Comparison of ENCODE assay signal across 1 cellular context in the genomic region with DNA sequence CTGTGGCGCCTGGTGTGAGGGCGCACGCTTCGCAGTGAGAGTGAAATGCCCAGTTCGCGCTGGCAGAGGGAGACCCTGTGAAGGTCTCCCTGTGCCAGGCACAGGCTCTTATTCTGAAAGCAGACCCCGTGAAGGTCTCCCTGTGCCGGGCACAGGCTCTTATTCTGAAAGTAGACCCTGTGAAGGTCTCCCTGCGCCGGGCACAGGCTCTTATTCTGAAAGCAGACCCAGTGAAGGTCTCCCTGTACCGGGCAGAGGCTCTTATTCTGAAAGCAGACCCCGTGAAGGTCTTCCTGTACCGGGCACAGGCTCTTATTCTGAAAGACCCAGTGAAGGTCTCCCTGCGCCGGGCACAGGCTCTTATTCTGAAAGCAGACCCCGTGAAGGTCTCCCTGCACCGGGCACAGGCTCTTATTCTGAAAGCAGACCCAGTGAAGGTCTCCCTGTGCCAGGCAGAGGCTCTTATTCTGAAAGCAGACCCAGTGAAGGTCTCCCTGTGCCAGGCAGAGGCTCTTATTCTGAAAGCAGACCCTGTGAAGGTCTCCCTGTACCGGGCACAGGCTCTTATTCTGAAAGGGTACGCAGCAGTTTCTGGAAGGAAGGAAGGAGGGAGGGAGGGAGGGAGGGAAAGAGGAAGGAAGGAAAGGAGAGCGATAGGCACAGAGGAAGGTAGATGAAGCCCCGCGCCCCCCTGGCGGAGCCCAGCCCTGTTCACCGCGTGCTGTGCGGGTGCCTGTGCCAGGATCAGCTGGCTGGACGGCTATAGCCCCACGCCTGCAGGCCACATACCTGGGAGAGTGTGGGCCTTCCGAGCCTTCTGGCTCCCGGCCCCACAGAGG.
TF ChIP-seq lines count a peak whose summit lies in the region.

No MANE protein-coding gene starts in this region.

TF ChIP-seq in IMR-90, 13 proteins besides CTCF, POLR2A, EP300 and RAD21 (continued from another document):
- TF ChIP-seq USF2 (IDR thresholded peaks at IDR 0.05; ENCODE audit: low read depth, low read length): no peak
- TF ChIP-seq BHLHE40 (IDR thresholded peaks at IDR 0.05; ENCODE audit: low read depth, low read length): no peak
- TF ChIP-seq CEBPB (IDR thresholded peaks at IDR 0.05; ENCODE audit: low read depth, low read length): no peak
- TF ChIP-seq RFX5 (IDR thresholded peaks at IDR 0.05; ENCODE audit: low read depth, low read length): no peak
- TF ChIP-seq NFE2L2 (IDR thresholded peaks at IDR 0.05; ENCODE audit: low read depth, low read length): no peak
- no peak for TF ChIP-seq MAFK (IDR thresholded peaks at IDR 0.05; ENCODE audit: low read depth, low read length)
- TF ChIP-seq CHD1 (IDR thresholded peaks at IDR 0.05; ENCODE audit: low read depth, low read length): no peak
- TF ChIP-seq RCOR1 (IDR thresholded peaks at IDR 0.05; ENCODE audit: insufficient replicate concordance, low read length): no peak
- TF ChIP-seq MXI1 (IDR thresholded peaks at IDR 0.05; ENCODE audit: borderline replicate concordance, low read depth, low read length): no peak
- no peak for TF ChIP-seq FOS (IDR thresholded peaks at IDR 0.05; ENCODE audit: low read depth, low read length)
- TF ChIP-seq MAZ (IDR thresholded peaks at IDR 0.05; ENCODE audit: borderline replicate concordance, low read depth, low read length): no peak; the same call in 1 of the 2 replicates
